Comparison of ENCODE assay signal across 28 cellular contexts in the genomic region with DNA sequence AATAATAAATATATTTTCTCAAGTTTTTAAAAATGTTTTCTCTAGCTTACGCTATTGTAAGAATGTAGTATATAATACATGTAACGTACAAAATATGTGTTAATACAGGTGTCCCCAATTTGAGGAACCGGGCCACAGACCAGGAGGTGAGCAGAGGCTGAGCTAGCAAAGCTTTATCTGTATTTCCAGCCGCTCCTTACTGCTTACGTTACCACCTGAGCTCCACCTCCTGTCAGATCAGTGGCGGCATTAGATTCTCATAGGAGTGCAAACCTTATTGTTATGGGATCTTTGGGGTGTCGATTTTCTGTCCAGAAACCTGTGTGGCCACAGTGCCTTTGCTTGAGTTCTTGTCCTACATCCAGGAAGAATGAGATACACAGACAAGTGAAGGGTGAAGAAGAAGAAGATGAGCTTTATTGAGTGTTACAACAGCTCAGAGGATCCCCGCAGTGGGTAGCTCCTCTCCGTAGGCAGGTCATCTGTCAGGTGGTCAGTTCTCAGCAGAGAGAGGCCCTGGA.
"Had no signal": no experiment of that assay in that cellular context is flagged by ENCODE, and none has a peak within 500 bp of the region (broad histone marks: within the 10 kb centered on the region; RNA-seq: fewer than 3 reads in every experiment).

No MANE protein-coding gene starts in this region.

- H3K4me1 ChIP-seq: left ventricle myocardium inferior, pancreas, prostate gland, stomach, suprapubic skin, tibial nerve, vagina had no signal

- H3K27ac Mint-ChIP-seq: mesothelial cell of epicardium; naive B cell; natural killer cell; nephron progenitor cell; stimulated activated naive B cell treated with anti-CD40 and anti-IgM and Interleukin-4, amounts not matched to agents 10 μg/mL and 1 μg/mL and 100 μg/mL, for 72 hours; type B pancreatic cell had no signal

- H3K9me3 ChIP-seq: left ventricle myocardium inferior, pancreas, prostate gland, stomach, suprapubic skin, tibial nerve, vagina had no signal

- H3K4me3 Mint-ChIP-seq: mesothelial cell of epicardium; naive B cell; natural killer cell; nephron progenitor cell; stimulated activated naive B cell treated with anti-CD40 and anti-IgM and Interleukin-4, amounts not matched to agents 10 μg/mL and 1 μg/mL and 100 μg/mL, for 72 hours; type B pancreatic cell had no signal

- H3K9me3 Mint-ChIP-seq: mesothelial cell of epicardium; naive B cell; natural killer cell; stimulated activated naive B cell treated with anti-CD40 and anti-IgM and Interleukin-4, amounts not matched to agents 10 μg/mL and 1 μg/mL and 100 μg/mL, for 72 hours had no signal

- H3K27ac ChIP-seq: hepatocyte, left ventricle myocardium inferior, pancreas, prostate gland, skin epidermis, stomach, suprapubic skin, tibial nerve, vagina had no signal

- H3K4me3 ChIP-seq: hepatocyte, left ventricle myocardium inferior, lung, pancreas, prostate gland, skin epidermis, stomach, suprapubic skin, tibial nerve, vagina had no signal

- DNase-seq: islet precursor cell; left ventricle myocardium inferior; mesendoderm; naive B cell; natural killer cell; nephron progenitor cell; nucleus accumbens; pancreas; posterior cingulate gyrus; retina; right cardiac atrium; stimulated activated CD4-positive, alpha-beta T cell treated with anti-CD3 and anti-CD28 coated beads, Interleukin-12 subunit alpha, Interleukin-12 subunit beta, amount 100 ng/mL, for 4 hours; stimulated activated CD4-positive, alpha-beta T cell treated with anti-CD3 and anti-CD28 coated beads, Interleukin-15, amount 100 ng/mL, for 24 hours; stimulated activated CD4-positive, alpha-beta T cell treated with anti-CD3 and anti-CD28 coated beads, Interleukin-2, amount 100 ng/mL, for 24 hours; stimulated activated CD4-positive, alpha-beta T cell treated with anti-CD3 and anti-CD28 coated beads, Interleukin-4, amount 100 ng/mL, for 1 hour; stimulated activated naive B cell treated with anti-CD40 and anti-IgM and Interleukin-4, amounts not matched to agents 10 μg/mL and 1 μg/mL and 100 μg/mL, for 72 hours; stimulated activated naive CD8-positive, alpha-beta T cell treated with anti-CD3 and anti-CD28 coated beads, Interleukin-15, Interleukin-2, amounts not matched to agents 100 U/mL and 50 U/mL, for 24 hours; stomach had no signal

- H3K27me3 ChIP-seq: pancreas, stomach, suprapubic skin, vagina had no signal

- H3K36me3 ChIP-seq: left ventricle myocardium inferior, pancreas, prostate gland, stomach, suprapubic skin, tibial nerve, vagina had no signal

- H3K36me3 Mint-ChIP-seq: mesothelial cell of epicardium; naive B cell; natural killer cell; stimulated activated naive B cell treated with anti-CD40 and anti-IgM and Interleukin-4, amounts not matched to agents 10 μg/mL and 1 μg/mL and 100 μg/mL, for 72 hours had no signal

- ATAC-seq: natural killer cell; pancreas; sciatic nerve; stimulated activated naive B cell treated with anti-CD40 and anti-IgM and Interleukin-4, amounts not matched to agents 10 μg/mL and 1 μg/mL and 100 μg/mL, for 72 hours; stimulated activated naive CD8-positive, alpha-beta T cell treated with anti-CD3 and anti-CD28 coated beads, Interleukin-15, Interleukin-2, amounts not matched to agents 100 U/mL and 50 U/mL, for 24 hours had no signal

- H3K4me1 Mint-ChIP-seq: mesothelial cell of epicardium; naive B cell; natural killer cell; nephron progenitor cell; stimulated activated naive B cell treated with anti-CD40 and anti-IgM and Interleukin-4, amounts not matched to agents 10 μg/mL and 1 μg/mL and 100 μg/mL, for 72 hours had no signal
